Comparison of ENCODE assay signal across 10 cellular contexts in genomic region chr6:134177236-134177635, GRCh38.
DNase-seq lines count a peak whose midpoint lies in the region; ATAC-seq and TF ChIP-seq lines count a peak whose summit lies in the region.
"Had no signal": no experiment of that assay in that cellular context is flagged by ENCODE, and none has a peak within 500 bp of the region (broad histone marks: within the 10 kb centered on the region; RNA-seq: fewer than 3 reads in every experiment).

No MANE protein-coding gene starts in this region.

- peaks cover 22% of the 10 kb centered on the region for H3K4me1 ChIP-seq in effector memory CD4-positive, alpha-beta T cell (ENCODE audit: control insufficient read depth, insufficient read depth, low read length, poor library complexity, severe bottlenecking)
- peaks cover 6% of the 10 kb centered on the region for H3K4me1 ChIP-seq in neural progenitor cell

- H3K27me3 Mint-ChIP-seq in neural progenitor cell (ENCODE audit: insufficient read depth, low read depth): peaks cover 21% of the 10 kb centered on the region

- H3K4me2 ChIP-seq in neural progenitor cell: no peak overlapping the region

- H3K27me3 ChIP-seq in effector memory CD4-positive, alpha-beta T cell (replicated peaks; ENCODE audit: control insufficient read depth, insufficient read depth, low read length, poor library complexity, severe bottlenecking): no peaks in the 10 kb centered on the region
- H3K27me3 ChIP-seq in neural progenitor cell: peaks cover 28% of the 10 kb centered on the region

- H3K9me3 Mint-ChIP-seq in neural progenitor cell: peaks cover 5% of the 10 kb centered on the region

- no peak overlapping the region for H3K9ac ChIP-seq in neural progenitor cell

- H3F3A ChIP-seq in neural progenitor cell (ENCODE audit: low read depth): peaks cover 37% of the 10 kb centered on the region

- DNase-seq in AG10803 (ENCODE audit: low read depth) (no peak), M059J (ENCODE audit: low read depth) (peak; percentile 7), neural progenitor cell (ENCODE audit: low spot score) (no peak), NCI-H82 (lab: John Stamatoyannopoulos, UW) (no peak), NOMO-1 treated with DMSO at 0.1 percent for 48 hours (lab: John Stamatoyannopoulos, UW; ENCODE audit: unreplicated experiment) (no peak)
- DNase-seq in effector memory CD4-positive, alpha-beta T cell: no peak
- DNase-seq: islet precursor cell, NCI-H2029 treated with DMSO at 0.1 percent for 48 hours had no signal

- no peaks in the 10 kb centered on the region for H4K20me1 ChIP-seq in neural progenitor cell (ENCODE audit: low read depth)

- H3K27ac Mint-ChIP-seq in neural progenitor cell: peak overlapping the region; percentile 43

- peak overlapping the region; percentile 68 for H3K4me3 ChIP-seq in AG10803 (ENCODE audit: low read length)
- no peak overlapping the region for H3K4me3 ChIP-seq in effector memory CD4-positive, alpha-beta T cell (ENCODE audit: insufficient read depth, low read depth, low read length, poor library complexity, severe bottlenecking)
- H3K4me3 ChIP-seq in neural progenitor cell: no peak overlapping the region

- ATAC-seq in HG02973 (IDR thresholded peaks at IDR 0.05; ENCODE audit: unreplicated experiment) (no peak), GM19397 (IDR thresholded peaks at IDR 0.05; ENCODE audit: unreplicated experiment) (no peak)

- TF ChIP-seq CTCF in AG10803 (conservative IDR thresholded peaks at IDR 0.05; ENCODE audit: low read length) (no peak), neural progenitor cell (IDR thresholded peaks at IDR 0.05) (no peak)

- H2AFZ ChIP-seq in neural progenitor cell (replicated peaks): no peak overlapping the region

- H3K9me3 ChIP-seq in effector memory CD4-positive, alpha-beta T cell (ENCODE audit: control insufficient read depth, low read length): no peaks in the 10 kb centered on the region
- H3K9me3 ChIP-seq in neural progenitor cell (ENCODE audit: low read depth): no peaks in the 10 kb centered on the region

- H3K79me2 ChIP-seq in neural progenitor cell (ENCODE audit: low read depth): no peaks in the 10 kb centered on the region

- H3K4me1 Mint-ChIP-seq in neural progenitor cell: peaks cover 16% of the 10 kb centered on the region

- peak overlapping the region; percentile 74 for H3K4me3 Mint-ChIP-seq in neural progenitor cell

- H3K27ac ChIP-seq in effector memory CD4-positive, alpha-beta T cell (ENCODE audit: insufficient read depth, low read length, poor library complexity, severe bottlenecking): peak overlapping the region; percentile 77
- no peak overlapping the region for H3K27ac ChIP-seq in neural progenitor cell

- H3K36me3 ChIP-seq in effector memory CD4-positive, alpha-beta T cell (ENCODE audit: control insufficient read depth, insufficient read depth, low read length): peaks cover 11% of the 10 kb centered on the region
- H3K36me3 ChIP-seq in neural progenitor cell: no peaks in the 10 kb centered on the region

- no peaks in the 10 kb centered on the region for H3K36me3 Mint-ChIP-seq in neural progenitor cell
